Comparison of ENCODE assay signal across 24 cellular contexts in the genomic region with DNA sequence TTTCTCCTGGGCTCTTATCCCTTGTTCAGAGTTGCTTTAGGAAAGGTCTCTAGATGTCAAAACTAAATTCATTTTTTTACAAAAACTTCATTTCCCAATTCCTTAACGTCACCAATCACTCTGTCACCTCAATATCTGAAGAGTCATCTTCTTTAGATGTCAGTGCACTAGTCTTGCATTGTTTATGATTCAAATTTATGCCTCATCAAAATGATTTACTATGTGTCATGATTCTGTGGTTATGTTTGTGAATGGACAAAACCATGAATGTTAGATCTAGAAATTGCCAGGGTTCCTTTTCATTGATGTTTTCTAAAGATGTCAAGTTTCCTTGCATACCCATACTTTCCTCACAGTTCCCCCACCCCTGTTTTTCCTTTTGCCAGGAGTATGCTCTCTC. TPM values are rescaled to one million over a fixed set of nuclear protein-coding genes. Genes with fewer than 3 reads are reported as not detected.
DNase-seq lines count a peak whose midpoint lies in the region; ATAC-seq and TF ChIP-seq lines count a peak whose summit lies in the region.
"Had no signal": no experiment of that assay in that cellular context is flagged by ENCODE, and none has a peak within 500 bp of the region (broad histone marks: within the 10 kb centered on the region; RNA-seq: fewer than 3 reads in every experiment).

No MANE protein-coding gene starts in this region.

- in situ Hi-C loops in HAP-1 (cut with MboI; ENCODE audit: low sequenced_read_pairs): no loop called here

- no peak for DNase-seq in activated CD4-positive, CD25-positive, alpha-beta regulatory T cell (lab: John Stamatoyannopoulos, UW)
- no peak for DNase-seq in HEK293T (ENCODE audit: extremely low spot score)
- peak; percentile 21 for DNase-seq in SW480 (ENCODE audit: low spot score)
- DNase-seq in fibroblast of villous mesenchyme (ENCODE audit: low read depth): peak; percentile 34
- no peak for DNase-seq in HAP-1 (ENCODE audit: low spot score in 2 of 2)
- DNase-seq in NCI-H2029 (lab: John Stamatoyannopoulos, UW): no peak
- no peak for DNase-seq in chondrocyte (ENCODE audit: low spot score)
- DNase-seq: 8988T; activated CD4-positive, alpha-beta T cell treated with anti-CD3 and anti-CD28 coated beads, Interleukin-2, amount 50 U/mL, for 1 hour; activated naive CD4-positive, alpha-beta T cell treated with anti-CD3 and anti-CD28 coated beads for 36 hours; caudate nucleus; CD4-positive, alpha-beta T cell; dermis blood vessel endothelial cell; heart right ventricle; mesendoderm; naive B cell; NCI-H187; NCI-H524 treated with DMSO at 0.1 percent for 48 hours; nucleus accumbens; Peyer's patch; stimulated activated CD8-positive, alpha-beta memory T cell treated with anti-CD3 and anti-CD28 coated beads, Interleukin-4, amount 100 ng/mL, for 48 hours; transverse colon had no signal

- no peaks in the 10 kb centered on the region for H3K9me3 ChIP-seq in HAP-1
- H3K9me3 ChIP-seq: heart right ventricle, Peyer's patch, SJSA1, transverse colon had no signal

- peaks cover 16% of the 10 kb centered on the region for H3K4me1 ChIP-seq in HAP-1

- no peaks in the 10 kb centered on the region for H3K27me3 Mint-ChIP-seq in chondrocyte (ENCODE audit: low read depth)
- H3K27me3 Mint-ChIP-seq: CD4-positive, alpha-beta T cell; naive B cell had no signal

- peaks cover 17% of the 10 kb centered on the region for H3K4me1 Mint-ChIP-seq in chondrocyte (ENCODE audit: low read depth)
- H3K4me1 Mint-ChIP-seq: naive B cell had no signal

- POLR2A ChIA-PET in HEK293T (lab: Yijun Ruan, JAX): no interaction called here

- H3K27me3 ChIP-seq in HAP-1 (ENCODE audit: low read depth): no peaks in the 10 kb centered on the region
- H3K27me3 ChIP-seq: heart right ventricle, Peyer's patch, SJSA1, transverse colon had no signal

- CTCF ChIA-PET in HEK293T (lab: Yijun Ruan, JAX): no interaction called here

- no peak overlapping the region for H3K4me3 ChIP-seq in fibroblast of villous mesenchyme (ENCODE audit: low read depth, low read length)
- no peak overlapping the region for H3K4me3 ChIP-seq in HAP-1
- H3K4me3 ChIP-seq: heart right ventricle, Peyer's patch, SJSA1, transverse colon had no signal

- no peak overlapping the region for H3K27ac Mint-ChIP-seq in chondrocyte (ENCODE audit: unreplicated experiment)
- H3K27ac Mint-ChIP-seq: activated naive CD4-positive, alpha-beta T cell treated with anti-CD3 and anti-CD28 coated beads for 36 hours; CD4-positive, alpha-beta T cell had no signal

- TF ChIP-seq CTCF in fibroblast of villous mesenchyme (IDR thresholded peaks at IDR 0.05; ENCODE audit: insufficient read depth, low read depth, low read length) (no peak), chondrocyte (IDR thresholded peaks at IDR 0.05) (no peak)

- peaks cover 9% of the 10 kb centered on the region for H3K36me3 Mint-ChIP-seq in chondrocyte (ENCODE audit: low read depth)

- peak; percentile 56 to 69 for ATAC-seq in activated CD4-positive, CD25-positive, alpha-beta regulatory T cell treated with anti-CD3 and anti-CD28 coated beads, Interleukin-2, amount 50 U/mL, for 24 hours
- ATAC-seq: heart right ventricle had no signal

- no peaks in the 10 kb centered on the region for H3K9me3 Mint-ChIP-seq in chondrocyte (ENCODE audit: low read depth)
- H3K9me3 Mint-ChIP-seq: activated naive CD4-positive, alpha-beta T cell treated with anti-CD3 and anti-CD28 coated beads for 36 hours; CD4-positive, alpha-beta T cell; naive B cell had no signal

- H3K36me3 ChIP-seq in HAP-1 (replicated peaks): peaks cover 4% of the 10 kb centered on the region; the same call in 1 of the 2 replicates
- H3K36me3 ChIP-seq: SJSA1 had no signal

- no peak overlapping the region for H3K4me3 Mint-ChIP-seq in chondrocyte (ENCODE audit: unreplicated experiment)
- H3K4me3 Mint-ChIP-seq: activated naive CD4-positive, alpha-beta T cell treated with anti-CD3 and anti-CD28 coated beads for 36 hours; CD4-positive, alpha-beta T cell; naive B cell had no signal

TF ChIP-seq in HEK293T, 16 proteins besides CTCF, POLR2A, EP300 and RAD21:
- TF ChIP-seq SUZ12 (IDR thresholded peaks at IDR 0.05): no peak
- TF ChIP-seq, protein P1, sequence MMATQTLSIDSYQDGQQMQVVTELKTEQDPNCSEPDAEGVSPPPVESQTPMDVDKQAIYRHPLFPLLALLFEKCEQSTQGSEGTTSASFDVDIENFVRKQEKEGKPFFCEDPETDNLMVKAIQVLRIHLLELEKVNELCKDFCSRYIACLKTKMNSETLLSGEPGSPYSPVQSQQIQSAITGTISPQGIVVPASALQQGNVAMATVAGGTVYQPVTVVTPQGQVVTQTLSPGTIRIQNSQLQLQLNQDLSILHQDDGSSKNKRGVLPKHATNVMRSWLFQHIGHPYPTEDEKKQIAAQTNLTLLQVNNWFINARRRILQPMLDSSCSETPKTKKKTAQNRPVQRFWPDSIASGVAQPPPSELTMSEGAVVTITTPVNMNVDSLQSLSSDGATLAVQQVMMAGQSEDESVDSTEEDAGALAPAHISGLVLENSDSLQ (IDR thresholded peaks at IDR 0.05): peak; percentile 37; the same call in 1 of the 2 replicates

RNA-seq across cellular contexts. Expression of a gene that starts 21.5 kb away (rescaled TPM):
- total RNA-seq in fibroblast of villous mesenchyme (13.2 and 16.0 TPM in 2 replicates), chondrocyte (19.5 to 22.4 TPM (median 20.0 TPM) in 3 replicates)

RNA-seq across cellular contexts. Expression of a gene that starts 21.7 kb away (rescaled TPM):
- total RNA-seq in fibroblast of villous mesenchyme: 9.0 and 12.5 TPM in 2 replicates
- 17.2 to 21.9 TPM (median 20.8 TPM) in 3 replicates for total RNA-seq in chondrocyte

Comparison
In these comparisons a context has a peak if more than half of its experiments do, and no peak if none do; other contexts are left out.
1. DNase-seq: peak in SW480 (single experiment) and fibroblast of villous mesenchyme (single experiment); none in activated CD4-positive, CD25-positive, alpha-beta regulatory T cell (0 of 4), HEK293T (single experiment), HAP-1 (0 of 2), NCI-H2029 (single experiment) and chondrocyte (single experiment).